Comparison of ENCODE assay signal across 13 cellular contexts in genomic region chr16:56980792-56981724, GRCh38. TPM values are rescaled to one million over a fixed set of nuclear protein-coding genes. Genes with fewer than 3 reads are reported as not detected.
DNase-seq lines count a peak whose midpoint lies in the region; ATAC-seq and TF ChIP-seq lines count a peak whose summit lies in the region.
"Had no signal": no experiment of that assay in that cellular context is flagged by ENCODE, and none has a peak within 500 bp of the region (broad histone marks: within the 10 kb centered on the region; RNA-seq: fewer than 3 reads in every experiment).

No MANE protein-coding gene starts in this region.

- no peak overlapping the region for H3K4me3 ChIP-seq in GM12865 (ENCODE audit: low read depth, low read length)
- H3K4me3 ChIP-seq: dorsolateral prefrontal cortex had no signal

- H3K27ac Mint-ChIP-seq in mesothelial cell of epicardium, result peak overlapping the region; percentile 47

- no peak overlapping the region for H3K4me3 Mint-ChIP-seq in mesothelial cell of epicardium

- peaks cover 3% of the 10 kb centered on the region for H3K9me3 Mint-ChIP-seq in mesothelial cell of epicardium

- H3K4me1 Mint-ChIP-seq in mesothelial cell of epicardium, result peaks cover 7% of the 10 kb centered on the region

- TF ChIP-seq CTCF in GM12865 (IDR thresholded peaks at IDR 0.05; ENCODE audit: insufficient read depth, low read depth, low read length, missing control alignments) (no peak), mesothelial cell of epicardium (IDR thresholded peaks at IDR 0.05; ENCODE audit: unreplicated experiment) (no peak)

- H3K27me3 Mint-ChIP-seq in mesothelial cell of epicardium (ENCODE audit: low read depth), result peaks cover 11% of the 10 kb centered on the region

- no peaks in the 10 kb centered on the region for H3K36me3 Mint-ChIP-seq in mesothelial cell of epicardium

- ATAC-seq in GM21447 (IDR thresholded peaks at IDR 0.05; ENCODE audit: unreplicated experiment), result peak; percentile 53
- no peak for ATAC-seq in left lobe of liver

- peak; percentile 58 for DNase-seq in GM12865 (ENCODE audit: low read depth)
- DNase-seq in NCI-H1436 (lab: John Stamatoyannopoulos, UW), result peak; percentile 59
- no peak for DNase-seq in mesothelial cell of epicardium (ENCODE audit: low spot score in 2 of 2, unreplicated experiment in 2 of 2)
- no peak for DNase-seq in stimulated activated CD4-positive, alpha-beta T cell treated with anti-CD3 and anti-CD28 coated beads, Interleukin-4, amount 100 ng/mL, for 4 hours
- no peak for DNase-seq in foreskin melanocyte
- DNase-seq in left lobe of liver (ENCODE audit: low spot score), result no peak
- DNase-seq in NOMO-1 (lab: John Stamatoyannopoulos, UW; ENCODE audit: unreplicated experiment in 2 of 2), result no peak
- DNase-seq: activated CD4-positive, alpha-beta T cell treated with anti-CD3 and anti-CD28 coated beads for 4 hours; dorsolateral prefrontal cortex; foreskin fibroblast; NCI-H446 treated with DMSO at 0.1 percent for 48 hours; stimulated activated CD4-positive, alpha-beta T cell treated with anti-CD3 and anti-CD28 coated beads, Interleukin-12 subunit alpha, Interleukin-12 subunit beta, amount 100 ng/mL, for 4 hours had no signal

RNA-seq across cellular contexts. Expression of gene NLRC5, which starts 8.3 kb away (rescaled TPM):
- total RNA-seq in mesothelial cell of epicardium (1.7 to 3.7 TPM (median 1.8 TPM) in 3 replicates), left lobe of liver (6.4 TPM)

RNA-seq across cellular contexts. Expression of gene CETP, which starts 19.3 kb away (rescaled TPM):
- total RNA-seq in mesothelial cell of epicardium (0.13 TPM in 1 of 3 replicates, not detected in the others), left lobe of liver (3.8 TPM)

RNA-seq across cellular contexts. Expression of gene HERPUD1, which starts 49.1 kb away (rescaled TPM):
- total RNA-seq in mesothelial cell of epicardium (77.4 to 80.5 TPM (median 79.8 TPM) in 3 replicates), left lobe of liver (122 TPM)

Comparison
In these comparisons a context has a peak if more than half of its experiments do, and no peak if none do; other contexts are left out.
1. DNase-seq: peak in GM12865 (single experiment) and NCI-H1436 (single experiment); none in mesothelial cell of epicardium (0 of 2), stimulated activated CD4-positive, alpha-beta T cell treated with anti-CD3 and anti-CD28 coated beads, Interleukin-4, amount 100 ng/mL, for 4 hours (0 of 2), foreskin melanocyte (single experiment), left lobe of liver (single experiment) and NOMO-1 (0 of 2).